20 cellular contexts compared by ENCODE assay signal in genomic region chr10:60359066-60359465, GRCh38.
"Had no signal": no experiment of that assay in that cellular context is flagged by ENCODE, and none has a peak within 500 bp of the region (broad histone marks: within the 10 kb centered on the region; RNA-seq: fewer than 3 reads in every experiment).

No MANE protein-coding gene starts in this region.

- H2AFZ ChIP-seq: hepatocyte, neural progenitor cell had no signal

- H3K9ac ChIP-seq: neural progenitor cell had no signal

- H3K27me3 ChIP-seq: esophagus squamous epithelium, hepatocyte, neural progenitor cell, ovary, right atrium auricular region, suprapubic skin, thyroid gland, vagina had no signal

- H3K36me3 ChIP-seq: esophagus squamous epithelium, left ventricle myocardium inferior, lower lobe of right lung, neural progenitor cell, ovary, right atrium auricular region, suprapubic skin, thyroid gland, vagina had no signal

- H3K4me2 ChIP-seq: hepatocyte, neural progenitor cell, smooth muscle cell had no signal

- H3K9me3 ChIP-seq: esophagus squamous epithelium, left ventricle myocardium inferior, lower lobe of right lung, ovary, right atrium auricular region, suprapubic skin, thyroid gland, vagina had no signal

- H3K4me1 ChIP-seq: esophagus squamous epithelium, lower lobe of right lung, suprapubic skin, thyroid gland, vagina had no signal

- ATAC-seq: left cardiac atrium; lower lobe of right lung; natural killer cell treated with Interleukin-12 subunit alpha and Interleukin-12 subunit beta and Interleukin-15 and Interleukin-18, amount 100 ng/mL, for 72 hours had no signal

- DNase-seq: dermis blood vessel endothelial cell; esophagus squamous epithelium; foreskin fibroblast; head of caudate nucleus; kidney; left cardiac atrium; left ventricle myocardium inferior; lower lobe of right lung; nucleus accumbens; ovary; stimulated activated CD4-positive, alpha-beta T cell treated with anti-CD3 and anti-CD28 coated beads, Interleukin-2, amount 100 ng/mL, for 48 hours; stimulated activated naive CD4-positive, alpha-beta T cell treated with Interleukin-2 at 50 U/mL for 16 hours; thyroid gland had no signal

- H3K79me2 ChIP-seq: hepatocyte had no signal

- H3K27ac ChIP-seq: esophagus squamous epithelium, hepatocyte, left ventricle myocardium inferior, lower lobe of right lung, neural progenitor cell, ovary, right atrium auricular region, suprapubic skin, thyroid gland, vagina had no signal

- H3K4me3 ChIP-seq: esophagus squamous epithelium, hepatocyte, left ventricle myocardium inferior, lower lobe of right lung, neural progenitor cell, ovary, right atrium auricular region, smooth muscle cell, suprapubic skin, thyroid gland, vagina had no signal

- FAIRE-seq: kidney had no signal
